ENCODE assay signal across 8 cellular contexts in genomic region chr10:69800109-69800508, GRCh38. TPM values are rescaled to one million over a fixed set of nuclear protein-coding genes. Genes with fewer than 3 reads are reported as not detected.
DNase-seq lines count a peak whose midpoint lies in the region; ATAC-seq and TF ChIP-seq lines count a peak whose summit lies in the region.

No MANE protein-coding gene starts in this region.

- peak; percentile 90 for TF ChIP-seq CTCF in AG09309 (IDR thresholded peaks at IDR 0.05; ENCODE audit: control insufficient read depth, insufficient read depth, low read depth, low read length, missing control alignments)
- TF ChIP-seq CTCF in RWPE1 (conservative IDR thresholded peaks at IDR 0.05; ENCODE audit: low read depth), result peak; percentile 44
- TF ChIP-seq CTCF in fibroblast of mammary gland (conservative IDR thresholded peaks at IDR 0.05; ENCODE audit: control insufficient read depth, insufficient read depth, low read depth, low read length), result peak; percentile 83
- TF ChIP-seq CTCF in parathyroid adenoma (IDR thresholded peaks at IDR 0.05), result peak; percentile 39

- CTCF ChIA-PET in RWPE1 (lab: Yijun Ruan, JAX), result interaction anchor here (0.6 to 1.7 kb wide), 17 partner anchors 11 to 825 kb away, joined by 3 to 14 read pairs (median 4); no protein-coding TSS in a partner anchor

- H4K20me1 ChIP-seq in GM23248 (ENCODE audit: insufficient read depth), result no peaks in the 10 kb centered on the region

- H3K36me3 ChIP-seq in GM23248 (ENCODE audit: low read depth) (no peaks in the 10 kb centered on the region), parathyroid adenoma (ENCODE audit: control insufficient read depth, insufficient read depth, low read length) (no peaks in the 10 kb centered on the region)

- in situ Hi-C loops in GM23248 (cut with MboI), result no loop called here

- H3K9ac ChIP-seq in GM23248 (no peak overlapping the region), parathyroid adenoma (no peak overlapping the region)

- 32 to 33% methylated on average over 3 of the region's 3 CpGs for WGBS in GM23248 (ENCODE audit: low coverage in 1 of 2, low lambda C conversion rate in 2 of 2, missing lambda C conversion rate in 2 of 2), 2 experiments

- H2AFZ ChIP-seq in GM23248 (no peak overlapping the region), parathyroid adenoma (no peak overlapping the region)

- peaks cover 9% of the 10 kb centered on the region; the same call in 1 of the 2 replicates for H3F3A ChIP-seq in GM23248 (ENCODE audit: insufficient read depth)

- no peaks in the 10 kb centered on the region for H3K9me3 ChIP-seq in GM23248 (ENCODE audit: low read depth)
- H3K9me3 ChIP-seq in parathyroid adenoma (ENCODE audit: control insufficient read depth, low read length), result peaks cover 3% of the 10 kb centered on the region

- POLR2A ChIA-PET in RWPE1 (lab: Yijun Ruan, JAX; ENCODE audit: low non-redundant PET), result no interaction called here

- no peak for DNase-seq in AG09309 (ENCODE audit: low read depth)
- DNase-seq in GM23248, result peak; percentile 77
- peak; percentile 62 for DNase-seq in RWPE1 (ENCODE audit: low spot score)
- peak; percentile 61 for DNase-seq in fibroblast of mammary gland (ENCODE audit: low read depth)
- DNase-seq in NCI-H1105 treated with DMSO at 0.1 percent for 48 hours (lab: John Stamatoyannopoulos, UW), result no peak
- DNase-seq in GDM1 (lab: John Stamatoyannopoulos, UW), result no peak

- peaks cover 17% of the 10 kb centered on the region; the same call in 1 of the 2 replicates for H3K79me2 ChIP-seq in GM23248 (ENCODE audit: insufficient read depth)
- no peaks in the 10 kb centered on the region for H3K79me2 ChIP-seq in parathyroid adenoma

- no peak overlapping the region for H3K4me3 ChIP-seq in AG09309 (ENCODE audit: control insufficient read depth, low read depth, low read length)
- no peak overlapping the region for H3K4me3 ChIP-seq in GM23248
- H3K4me3 ChIP-seq in fibroblast of mammary gland (ENCODE audit: control insufficient read depth, low read depth, low read length), result no peak overlapping the region
- H3K4me3 ChIP-seq in parathyroid adenoma (ENCODE audit: low read depth, low read length), result no peak overlapping the region

- H3K4me1 ChIP-seq in GM23248 (ENCODE audit: insufficient read depth) (no peaks in the 10 kb centered on the region), parathyroid adenoma (no peaks in the 10 kb centered on the region)

- H3K4me2 ChIP-seq in GM23248 (ENCODE audit: unreplicated experiment) (no peak overlapping the region), parathyroid adenoma (ENCODE audit: low read length) (no peak overlapping the region)

- no peaks in the 10 kb centered on the region for H3K27me3 ChIP-seq in GM23248 (replicated peaks; ENCODE audit: insufficient read depth)
- no peaks in the 10 kb centered on the region for H3K27me3 ChIP-seq in parathyroid adenoma (ENCODE audit: control insufficient read depth, insufficient read depth, low read length)

- H3K9me2 ChIP-seq in GM23248 (ENCODE audit: insufficient read depth), result no peaks in the 10 kb centered on the region

- H3K27ac ChIP-seq in GM23248 (no peak overlapping the region), RWPE1 (no peak overlapping the region), parathyroid adenoma (no peak overlapping the region)

- no peak for ATAC-seq in GM21390 (IDR thresholded peaks at IDR 0.05; ENCODE audit: unreplicated experiment)

RNA-seq across cellular contexts. Expression of gene COL13A1, which starts 1.6 kb away (rescaled TPM):
- total RNA-seq in GM23248 (2014; rRNA removed; shearing (Covaris generic)), result 17.2 and 17.3 TPM in 2 replicates
- polyA plus RNA-seq in GM23248 (2016; fragmentation: Nextera tagmentation; extraction: Ambion mirVana), result 12.8 and 15.2 TPM in 2 replicates

Comparison
In these comparisons a context has a peak if more than half of its experiments do, and no peak if none do; other contexts are left out.
1. DNase-seq: peak in GM23248 (single experiment), RWPE1 (single experiment) and fibroblast of mammary gland (single experiment); none in AG09309 (single experiment), NCI-H1105 treated with DMSO at 0.1 percent for 48 hours (single experiment) and GDM1 (single experiment).
2. CTCF ChIP-seq: peak in every context shown above with its lines; median percentile 90 in AG09309; 83 in fibroblast of mammary gland; 44 in RWPE1; 39 in parathyroid adenoma.